In the genomic region with DNA sequence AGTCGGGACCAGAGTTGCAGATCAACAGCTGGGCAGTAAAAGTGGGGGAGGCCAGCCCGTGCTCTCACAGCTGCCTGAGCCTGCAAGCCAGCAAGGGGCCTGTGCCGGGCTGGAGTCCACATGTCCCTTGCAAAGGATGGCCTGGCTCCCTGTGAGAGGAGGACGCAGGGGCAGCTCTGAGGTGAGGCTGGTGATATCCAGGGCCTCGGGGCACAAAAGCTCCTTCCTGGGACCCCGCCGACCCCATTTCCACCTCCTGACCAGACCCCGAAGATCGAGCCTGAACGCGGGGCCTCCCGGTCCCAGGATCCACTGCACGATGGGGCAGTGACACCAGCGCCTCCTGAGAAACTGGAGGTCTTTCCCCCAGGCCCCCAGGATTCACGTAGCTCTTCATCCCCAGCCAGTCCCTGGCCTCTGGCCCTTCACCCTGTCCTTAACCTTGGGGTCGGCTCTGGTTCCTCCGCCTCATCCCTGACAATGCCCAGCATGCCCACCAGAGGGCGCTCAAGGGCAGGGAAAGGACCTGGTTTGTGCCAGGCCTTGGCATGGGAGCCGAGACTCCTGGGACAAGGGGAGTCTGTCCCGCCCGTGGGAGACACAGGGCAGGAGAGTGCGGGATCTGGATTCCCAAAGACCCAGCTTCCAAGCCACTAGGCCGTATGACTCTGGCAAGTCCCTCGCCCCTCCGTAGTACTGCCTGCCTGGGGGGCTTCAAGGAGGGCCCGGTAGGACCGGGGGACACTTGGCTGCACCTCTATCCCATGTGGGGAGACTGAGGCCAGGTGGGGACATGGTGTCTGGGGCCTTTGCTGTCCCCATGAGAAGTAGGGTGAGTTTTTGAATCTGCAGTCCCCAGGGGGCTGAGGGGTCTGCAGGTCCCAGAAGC, we compare ENCODE assay signal across 7 cellular contexts. TPM values are rescaled to one million over a fixed set of nuclear protein-coding genes. Genes with fewer than 3 reads are reported as not detected.
A peak's percentile ranks its signal among the peaks of the same experiment; 100 is the strongest.
DNase-seq lines count a peak whose midpoint lies in the region; ATAC-seq and TF ChIP-seq lines count a peak whose summit lies in the region.

No MANE protein-coding gene starts in this region.

- intact Hi-C loops in right lobe of liver (cut with DNase I), result loop anchor here (5.0 to 10.0 kb wide), 2 partner anchors 318 to 330 kb away; no protein-coding TSS in a partner anchor

- H3K27ac Mint-ChIP-seq in central memory CD8-positive, alpha-beta T cell (ENCODE audit: low read depth), result peak overlapping the region; percentile 84

- peak; percentile 92 for TF ChIP-seq CTCF in GM10266 (IDR thresholded peaks at IDR 0.05; ENCODE audit: control insufficient read depth, insufficient read depth, low read depth, missing control alignments)
- TF ChIP-seq CTCF in NB4 (IDR thresholded peaks at IDR 0.05; ENCODE audit: low read depth, low read length), result peak; percentile 89
- TF ChIP-seq CTCF in right lobe of liver (IDR thresholded peaks at IDR 0.05), result peak; percentile 97 to 98 (median 97)

- no peaks in the 10 kb centered on the region for H3K9me3 ChIP-seq in right lobe of liver

- ATAC-seq in central memory CD8-positive, alpha-beta T cell (replicated peaks; ENCODE audit: extremely low read depth, poor library complexity, severe bottlenecking), result peak; percentile 48
- peak; percentile 56 to 75 (median 64) for ATAC-seq in right lobe of liver

- peaks cover 14% of the 10 kb centered on the region for H3K9me3 Mint-ChIP-seq in central memory CD8-positive, alpha-beta T cell

- H3K4me1 Mint-ChIP-seq in central memory CD8-positive, alpha-beta T cell, result peaks cover 14% of the 10 kb centered on the region

- H3K27me3 ChIP-seq in right lobe of liver, result no peaks in the 10 kb centered on the region

- H3K4me3 Mint-ChIP-seq in central memory CD8-positive, alpha-beta T cell, result peak overlapping the region; percentile 8

- H3K4me3 ChIP-seq in NB4 (ENCODE audit: low read depth, low read length) (no peak overlapping the region), right lobe of liver (no peak overlapping the region)

- no peak for TF ChIP-seq POLR2A in NB4 (IDR thresholded peaks at IDR 0.05; ENCODE audit: extremely low read depth, insufficient read length)
- TF ChIP-seq POLR2A in right lobe of liver (IDR thresholded peaks at IDR 0.05), result no peak

- H3K27me3 Mint-ChIP-seq in central memory CD8-positive, alpha-beta T cell, result no peaks in the 10 kb centered on the region

- H3K4me1 ChIP-seq in right lobe of liver, result peaks cover 0 to 13% (median 4%) of the 10 kb centered on the region in 4 donors

- peak; percentile 78 for DNase-seq in GM10266 (ENCODE audit: extremely low spot score)
- peak; percentile 74 for DNase-seq in NB4 (ENCODE audit: low read depth)
- DNase-seq in activated CD4-positive, CD25-positive, alpha-beta regulatory T cell treated with anti-CD3 and anti-CD28 coated beads, Interleukin-2, amount 50 U/mL, for 72 hours, result peak; percentile 84
- DNase-seq in central memory CD8-positive, alpha-beta T cell (ENCODE audit: low spot score in 2 of 2), result peak; percentile 66 to 83
- peak; percentile 82 to 87 (median 87) for DNase-seq in right lobe of liver
- peak; percentile 67 to 73 (median 71) for DNase-seq in stimulated activated CD4-positive, alpha-beta T cell treated with anti-CD3 and anti-CD28 coated beads, TNF-alpha, amount 100 ng/mL, for 4 hours (ENCODE audit: low read depth in 3 of 3)
- DNase-seq in SIG-M5 treated with dmso at 0.1 percent for 504 hours (lab: John Stamatoyannopoulos, UW; ENCODE audit: unreplicated experiment), result no peak

- peaks cover 13% of the 10 kb centered on the region for H3K36me3 Mint-ChIP-seq in central memory CD8-positive, alpha-beta T cell (ENCODE audit: insufficient read depth)

- no peak overlapping the region for H3K27ac ChIP-seq in right lobe of liver

- WGBS in right lobe of liver (ENCODE audit: insufficient coverage, low coverage, low lambda C conversion rate, missing lambda C conversion rate), result 20% methylated on average over 1 of the region's 27 CpGs

- H3K36me3 ChIP-seq in right lobe of liver, result no peaks in the 10 kb centered on the region

RNA-seq across cellular contexts. Expression of gene WNT7B, which starts 17.8 kb away (rescaled TPM):
- under 1 TPM in 2 of 6 experiments, not detected in 4; 0.10 to 0.12 TPM for total RNA-seq in right lobe of liver
